Comparison of ENCODE assay signal across 8 cellular contexts in the genomic region with DNA sequence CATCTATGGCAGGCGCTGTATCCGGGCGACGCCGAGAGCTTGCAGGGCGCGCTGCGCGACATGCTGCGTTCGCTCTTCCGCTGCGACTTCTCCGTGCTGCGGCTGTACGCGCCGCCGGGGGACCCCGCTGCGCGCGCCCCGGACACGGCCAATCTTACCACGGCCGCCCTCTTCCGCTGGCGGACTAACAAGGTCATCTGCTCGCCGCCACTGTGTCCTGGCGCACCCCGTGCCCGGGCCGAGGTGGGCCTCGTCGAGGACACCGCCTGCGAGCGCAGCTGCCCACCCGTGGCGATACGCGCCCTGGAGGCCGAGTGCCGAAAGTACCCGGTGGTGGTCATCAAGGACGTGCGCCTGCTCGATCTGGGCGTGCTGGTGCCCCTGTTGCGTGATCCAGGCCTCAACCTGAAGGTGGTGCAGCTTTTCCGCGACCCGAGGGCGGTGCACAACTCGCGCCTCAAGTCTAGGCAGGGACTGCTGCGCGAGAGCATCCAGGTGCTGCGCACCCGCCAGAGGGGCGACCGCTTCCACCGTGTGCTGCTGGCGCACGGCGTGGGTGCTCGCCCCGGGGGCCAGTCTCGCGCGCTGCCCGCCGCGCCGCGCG. TPM values are rescaled to one million over a fixed set of nuclear protein-coding genes. Genes with fewer than 3 reads are reported as not detected.
DNase-seq lines count a peak whose midpoint lies in the region; ATAC-seq, FAIRE-seq and TF ChIP-seq lines count a peak whose summit lies in the region.

No MANE protein-coding gene starts in this region.

- H3K9me3 ChIP-seq in ES-I3 (ENCODE audit: control insufficient read depth, insufficient read depth, low read length): no peaks in the 10 kb centered on the region
- no peaks in the 10 kb centered on the region for H3K9me3 ChIP-seq in SK-N-MC (ENCODE audit: low read depth, low read length)
- H3K9me3 ChIP-seq in HepG2 (ENCODE audit: low read length): no peaks in the 10 kb centered on the region
- no peaks in the 10 kb centered on the region for H3K9me3 ChIP-seq in suprapubic skin

- 0 out of 2 replicates have a peak, but pooled peaks have one; percentile 12 for TF ChIP-seq RAD21 in HepG2 (CRISPR knock-in tag; IDR thresholded peaks at IDR 0.05)

- no peak for FAIRE-seq in HepG2 (lab: Jason Lieb, UNC)

- DNase-seq in SK-N-MC (ENCODE audit: low read depth, low spot score) (no peak), brain microvascular endothelial cell (no peak), HepG2 (ENCODE audit: low spot score) (peak; percentile 12), suprapubic skin (ENCODE audit: low spot score in 2 of 2) (peak in 1 of 2 donors; percentile 65), COLO829 (ENCODE audit: low spot score) (no peak)

- peaks cover 14% of the 10 kb centered on the region for H3K79me2 ChIP-seq in HepG2 (ENCODE audit: insufficient read depth, low read length)

- TSS peak; percentile 41 for BruUV-seq in HepG2 (replicated peaks; lab: Mats Ljungman, UMichigan)

- no peaks in the 10 kb centered on the region for H4K20me1 ChIP-seq in HepG2 (ENCODE audit: insufficient read depth, low read length)

- CTCF ChIA-PET in HepG2 (lab: Yijun Ruan, JAX; ENCODE audit: low intra/inter-chr PET ratio, low total read pairs): interaction anchor here (0.9 kb wide), 1 partner anchor 111 kb away, joined by 3 read pairs; no protein-coding TSS in a partner anchor

- no peak for TF ChIP-seq CTCF in brain microvascular endothelial cell (IDR thresholded peaks at IDR 0.05; ENCODE audit: low read depth, low read length, missing control alignments)
- TF ChIP-seq CTCF in HepG2 (CRISPR knock-in tag; IDR thresholded peaks at IDR 0.05): peak; percentile 34
- no peak for TF ChIP-seq CTCF in suprapubic skin (IDR thresholded peaks at IDR 0.05)

- ATAC-seq in HG02610 (IDR thresholded peaks at IDR 0.05; ENCODE audit: unreplicated experiment) (peak; percentile 3), HepG2 (peak; percentile 28), HG02870 (IDR thresholded peaks at IDR 0.05; ENCODE audit: unreplicated experiment) (no peak)

- no CpG with 5 or more reads among the region's 79 CpGs for WGBS in HepG2 (ENCODE audit: low lambda C conversion rate)
- 70% methylated on average over 43 of the region's 79 CpGs for WGBS in suprapubic skin

- in situ Hi-C loops in brain microvascular endothelial cell (cut with HindIII; ENCODE audit: low pct_ligation_motif_present, low sequenced_read_pairs): no loop called here
- in situ Hi-C loops in HepG2 (cut with HindIII; ENCODE audit: extremely low pct_ligation_motif_present, low pct_unique_long_range_greater_than_20kb): no loop called here

- H3K27me3 ChIP-seq in brain microvascular endothelial cell (replicated peaks) (no peaks in the 10 kb centered on the region), HepG2 (ENCODE audit: control insufficient read depth in 1 of 2, insufficient read depth in 2 of 2, low read length in 2 of 2) (no peaks in the 10 kb centered on the region), suprapubic skin (no peaks in the 10 kb centered on the region)

- no peak overlapping the region for H2AFZ ChIP-seq in HepG2 (ENCODE audit: low read length)

- TF ChIP-seq EP300 in HepG2 (IDR thresholded peaks at IDR 0.05; ENCODE audit: low read depth in 2 of 2, low read length in 2 of 2): no peak
- no peak for TF ChIP-seq EP300 in HepG2 (CRISPR knock-in tag; IDR thresholded peaks at IDR 0.05; ENCODE audit: borderline replicate concordance)
- TF ChIP-seq EP300 in suprapubic skin (IDR thresholded peaks at IDR 0.05): no peak

- H3K4me3 ChIP-seq in SK-N-MC: peak overlapping the region; percentile 79
- H3K4me3 ChIP-seq in brain microvascular endothelial cell (ENCODE audit: low read depth, low read length): peak overlapping the region; percentile 59
- H3K4me3 ChIP-seq in HepG2 (replicated peaks in 1 of 3; ENCODE audit: insufficient read depth in 1 of 3, low read depth in 2 of 3, low read length in 3 of 3): peak overlapping the region; percentile 63 to 80 (median 74); a peak in 5 of 6 replicates
- H3K4me3 ChIP-seq in suprapubic skin: peak overlapping the region; percentile 61

- H3K27ac ChIP-seq in SK-N-MC (no peak overlapping the region), brain microvascular endothelial cell (no peak overlapping the region), HepG2 (ENCODE audit: extremely low read length, insufficient read depth, low read length) (peak overlapping the region; percentile 71), suprapubic skin (no peak overlapping the region)

- TF ChIP-seq POLR2A in HepG2 (IDR thresholded peaks at IDR 0.05; ENCODE audit: insufficient read depth in 1 of 2, low read depth in 2 of 2, low read length in 2 of 2): no peak
- no peak for TF ChIP-seq POLR2A in suprapubic skin (IDR thresholded peaks at IDR 0.05)

- H3K4me1 ChIP-seq in ES-I3 (ENCODE audit: insufficient read depth, low read length): peaks cover 28% of the 10 kb centered on the region
- H3K4me1 ChIP-seq in HepG2 (ENCODE audit: insufficient read depth, low read length): peaks cover 52% of the 10 kb centered on the region
- H3K4me1 ChIP-seq in suprapubic skin: peaks cover 18% of the 10 kb centered on the region

- H3K36me3 ChIP-seq in ES-I3 (ENCODE audit: insufficient read depth, low read length) (no peaks in the 10 kb centered on the region; the same call in 1 of the 2 replicates), SK-N-MC (ENCODE audit: insufficient read depth, low read length) (no peaks in the 10 kb centered on the region), brain microvascular endothelial cell (replicated peaks) (no peaks in the 10 kb centered on the region), HepG2 (replicated peaks in 1 of 2; ENCODE audit: control insufficient read depth in 1 of 2, insufficient read depth in 2 of 2, low read length in 2 of 2) (no peaks in the 10 kb centered on the region; a peak in 1 of 5 replicates), suprapubic skin (no peaks in the 10 kb centered on the region)

- peak overlapping the region; percentile 64 for H3K9ac ChIP-seq in ES-I3 (ENCODE audit: low read depth, low read length)
- no peak overlapping the region for H3K9ac ChIP-seq in SK-N-MC (ENCODE audit: insufficient read length)
- H3K9ac ChIP-seq in HepG2 (ENCODE audit: insufficient read depth, low read depth, low read length): peak overlapping the region; percentile 62

- intact Hi-C loops in HepG2 (cut with micrococcal nuclease; ENCODE audit: unreplicated experiment): loop anchor here (5.0 kb wide), 1 partner anchor 68 kb away; no protein-coding TSS in a partner anchor

- POLR2A ChIA-PET in HepG2 (lab: Yijun Ruan, JAX): no interaction called here

- peak overlapping the region; percentile 82 for H3K4me2 ChIP-seq in HepG2 (ENCODE audit: low read depth, low read length)

TF ChIP-seq in HepG2, 621 proteins besides CTCF, POLR2A, EP300 and RAD21 (continues in another document):
- TF ChIP-seq GATAD1 (CRISPR knock-in tag; IDR thresholded peaks at IDR 0.05) (no peak; the same call in 1 of the 2 replicates), SRY (CRISPR knock-in tag; IDR thresholded peaks at IDR 0.05) (no peak)

RNA-seq across cellular contexts. Expression of a gene that starts 0.9 kb away (rescaled TPM):
- total RNA-seq in HepG2 (2016; rRNA removed; fragmentation: Illumina TruSeq; extraction: Trizol) (2.6 and 5.2 TPM in 2 replicates), suprapubic skin (1 to 10 TPM; 5.8 to 7.9 (median 7.0) TPM)
- total RNA-seq in HepG2 (2016; cell fraction: cytosol; rRNA removed; fragmentation: Illumina TruSeq; extraction: Trizol; ENCODE audit: low read depth): 1.1 and 1.3 TPM in 2 replicates
- total RNA-seq in HepG2 (2016; cell fraction: insoluble cytoplasmic fraction; rRNA removed; fragmentation: Illumina TruSeq; extraction: Trizol): 2.8 and 5.0 TPM in 2 replicates
- 1.9 and 2.2 TPM in 2 replicates for total RNA-seq in HepG2 (2016; cell fraction: membrane; rRNA removed; fragmentation: Illumina TruSeq; extraction: Trizol)
- total RNA-seq in HepG2 (2016; cell fraction: nucleus; rRNA removed; fragmentation: Illumina TruSeq; extraction: Trizol): 3.6 and 5.2 TPM in 2 replicates
- polyA plus RNA-seq in HepG2 (2011; rRNA removed): 2.4 and 2.8 TPM in 2 replicates
- polyA plus RNA-seq in HepG2 (2011; cell fraction: cytosol; rRNA removed): 3.3 and 4.2 TPM in 2 replicates
- polyA plus RNA-seq in HepG2 (2011; cell fraction: nucleus; rRNA removed): 2.5 and 3.6 TPM in 2 replicates
- 2.3 and 2.6 TPM in 2 replicates for polyA plus RNA-seq in HepG2 (2012)
- 0.46 and 0.62 TPM in 2 replicates for polyA plus RNA-seq in HepG2 (2016; cell fraction: cytosol; fragmentation: Illumina TruSeq; extraction: Trizol; ENCODE audit: low read depth)
- polyA plus RNA-seq in HepG2 (2016; cell fraction: insoluble cytoplasmic fraction; fragmentation: Illumina TruSeq; extraction: Trizol; ENCODE audit: low read depth): 1.7 and 2.0 TPM in 2 replicates
- 0.87 and 0.94 TPM in 2 replicates for polyA plus RNA-seq in HepG2 (2016; cell fraction: membrane; fragmentation: Illumina TruSeq; extraction: Trizol; ENCODE audit: low read depth)
- polyA plus RNA-seq in HepG2 (2016; cell fraction: nucleus; fragmentation: Illumina TruSeq; extraction: Trizol; ENCODE audit: insufficient read depth, low read depth): 3.1 and 3.3 TPM in 2 replicates
- 0.07 and 5.7 TPM in 2 replicates for polyA minus RNA-seq in HepG2 (2011; rRNA and poly(A)+ RNA removed; ENCODE audit: low replicate concordance)
- polyA minus RNA-seq in HepG2 (2011; cell fraction: cytosol; rRNA and poly(A)+ RNA removed): 2.6 and 4.3 TPM in 2 replicates
- 3.5 and 4.4 TPM in 2 replicates for polyA minus RNA-seq in HepG2 (2011; cell fraction: nucleus; rRNA and poly(A)+ RNA removed)

RNA-seq across cellular contexts. Expression of a gene that starts 29.2 kb away (rescaled TPM):
- 3.5 and 4.2 TPM in 2 replicates for total RNA-seq in HepG2 (2016; rRNA removed; fragmentation: Illumina TruSeq; extraction: Trizol)
- total RNA-seq in HepG2 (2016; cell fraction: cytosol; rRNA removed; fragmentation: Illumina TruSeq; extraction: Trizol; ENCODE audit: low read depth): 0.35 and 1.0 TPM in 2 replicates
- total RNA-seq in HepG2 (2016; cell fraction: insoluble cytoplasmic fraction; rRNA removed; fragmentation: Illumina TruSeq; extraction: Trizol): 2.6 and 4.7 TPM in 2 replicates
- total RNA-seq in HepG2 (2016; cell fraction: membrane; rRNA removed; fragmentation: Illumina TruSeq; extraction: Trizol): 1.1 and 1.5 TPM in 2 replicates
- total RNA-seq in HepG2 (2016; cell fraction: nucleus; rRNA removed; fragmentation: Illumina TruSeq; extraction: Trizol): 2.3 and 4.8 TPM in 2 replicates
- 2.9 and 4.0 TPM in 2 replicates for polyA plus RNA-seq in HepG2 (2011; rRNA removed)
- polyA plus RNA-seq in HepG2 (2011; cell fraction: cytosol; rRNA removed): 1.3 and 2.6 TPM in 2 replicates
- polyA plus RNA-seq in HepG2 (2011; cell fraction: nucleus; rRNA removed): 4.5 and 5.2 TPM in 2 replicates
- 1.7 and 2.4 TPM in 2 replicates for polyA plus RNA-seq in HepG2 (2012)
- polyA plus RNA-seq in HepG2 (2016; cell fraction: cytosol; fragmentation: Illumina TruSeq; extraction: Trizol; ENCODE audit: low read depth): 0.17 and 0.28 TPM in 2 replicates
- 2.6 and 3.3 TPM in 2 replicates for polyA plus RNA-seq in HepG2 (2016; cell fraction: insoluble cytoplasmic fraction; fragmentation: Illumina TruSeq; extraction: Trizol; ENCODE audit: low read depth)
- polyA plus RNA-seq in HepG2 (2016; cell fraction: membrane; fragmentation: Illumina TruSeq; extraction: Trizol; ENCODE audit: low read depth): 0.33 and 0.52 TPM in 2 replicates
- polyA plus RNA-seq in HepG2 (2016; cell fraction: nucleus; fragmentation: Illumina TruSeq; extraction: Trizol; ENCODE audit: insufficient read depth, low read depth): 5.1 and 5.8 TPM in 2 replicates
- 9.1 and 19.5 TPM in 2 replicates for polyA minus RNA-seq in HepG2 (2011; rRNA and poly(A)+ RNA removed; ENCODE audit: low replicate concordance)
- polyA minus RNA-seq in HepG2 (2011; cell fraction: cytosol; rRNA and poly(A)+ RNA removed): 1.8 and 2.8 TPM in 2 replicates
- polyA minus RNA-seq in HepG2 (2011; cell fraction: nucleus; rRNA and poly(A)+ RNA removed): 6.8 and 9.7 TPM in 2 replicates
- total RNA-seq in suprapubic skin: 1 to 10 TPM; 1.9 to 6.2 (median 3.7) TPM
